ENCODE assay signal across 8 cellular contexts in genomic region chr16:85306071-85306792, GRCh38.
DNase-seq lines count a peak whose midpoint lies in the region; ATAC-seq and TF ChIP-seq lines count a peak whose summit lies in the region.

No MANE protein-coding gene starts in this region.

- peak overlapping the region; percentile 42 to 64 for H3K27ac ChIP-seq in coronary artery

- peak overlapping the region; percentile 73 for H3K4me3 Mint-ChIP-seq in activated CD4-positive, alpha-beta T cell treated with anti-CD3 and anti-CD28 coated beads, Interleukin-2, amount 10 ng/mL, durations not matched to agents 24 days and 14 days
- H3K4me3 Mint-ChIP-seq in memory B cell = peak overlapping the region; percentile 8

- peak overlapping the region; percentile 95 for H3K27ac Mint-ChIP-seq in activated CD4-positive, alpha-beta T cell treated with anti-CD3 and anti-CD28 coated beads, Interleukin-2, amount 10 ng/mL, durations not matched to agents 24 days and 14 days
- H3K27ac Mint-ChIP-seq in memory B cell = peak overlapping the region; percentile 60

- DNase-seq in AG20443 (ENCODE audit: low spot score) (peak; percentile 94), GM20000 (ENCODE audit: low spot score) (peak; percentile 88), KG1 (lab: John Stamatoyannopoulos, UW) (peak; percentile 82), coronary artery (ENCODE audit: low spot score) (peak; percentile 94), memory B cell (ENCODE audit: low spot score in 2 of 2) (peak; percentile 61 to 78), middle frontal gyrus (ENCODE audit: extremely low spot score, low spot score) (no peak)
- peak; percentile 96 for DNase-seq in activated CD4-positive, alpha-beta T cell treated with anti-CD3 and anti-CD28 coated beads, Interleukin-2, amount 10 ng/mL, durations not matched to agents 24 days and 14 days
- DNase-seq in stimulated activated CD8-positive, alpha-beta memory T cell treated with anti-CD3 and anti-CD28 coated beads, Interleukin-7, amount 100 ng/mL, for 1 hour (ENCODE audit: low read depth in 2 of 2) = peak; percentile 45 to 49

- no peak overlapping the region for H3K4me3 ChIP-seq in coronary artery

- ATAC-seq in memory B cell (ENCODE audit: low read depth) = peak; percentile 69

- peaks cover 44% of the 10 kb centered on the region for H3K4me1 Mint-ChIP-seq in activated CD4-positive, alpha-beta T cell treated with anti-CD3 and anti-CD28 coated beads, Interleukin-2, amount 10 ng/mL, durations not matched to agents 24 days and 14 days
- H3K4me1 Mint-ChIP-seq in memory B cell = peaks cover 23% of the 10 kb centered on the region

- no peaks in the 10 kb centered on the region for H3K36me3 Mint-ChIP-seq in activated CD4-positive, alpha-beta T cell treated with anti-CD3 and anti-CD28 coated beads, Interleukin-2, amount 10 ng/mL, durations not matched to agents 24 days and 14 days (ENCODE audit: low read depth)
- no peaks in the 10 kb centered on the region for H3K36me3 Mint-ChIP-seq in memory B cell

- intact Hi-C loops in activated CD4-positive, alpha-beta T cell treated with anti-CD3 and anti-CD28 coated beads, Interleukin-2, amount 10 ng/mL, durations not matched to agents 24 days and 14 days (cut with micrococcal nuclease) = no loop called here

- peaks cover 2% of the 10 kb centered on the region for H3K27me3 Mint-ChIP-seq in activated CD4-positive, alpha-beta T cell treated with anti-CD3 and anti-CD28 coated beads, Interleukin-2, amount 10 ng/mL, durations not matched to agents 24 days and 14 days
- no peaks in the 10 kb centered on the region for H3K27me3 Mint-ChIP-seq in memory B cell

- no peaks in the 10 kb centered on the region for H3K9me3 Mint-ChIP-seq in activated CD4-positive, alpha-beta T cell treated with anti-CD3 and anti-CD28 coated beads, Interleukin-2, amount 10 ng/mL, durations not matched to agents 24 days and 14 days
- no peaks in the 10 kb centered on the region for H3K9me3 Mint-ChIP-seq in memory B cell

- TF ChIP-seq CTCF in GM20000 (IDR thresholded peaks at IDR 0.05; ENCODE audit: extremely low read depth, missing control alignments) (no peak), coronary artery (IDR thresholded peaks at IDR 0.05) (no peak)
